Comparison of ENCODE assay signal across 10 cellular contexts in genomic region chr3:159711560-159712333, GRCh38.
DNase-seq lines count a peak whose midpoint lies in the region; ATAC-seq and TF ChIP-seq lines count a peak whose summit lies in the region.
"Had no signal": no experiment of that assay in that cellular context is flagged by ENCODE, and none has a peak within 500 bp of the region (broad histone marks: within the 10 kb centered on the region; RNA-seq: fewer than 3 reads in every experiment).

No MANE protein-coding gene starts in this region.

- H3K4me3 Mint-ChIP-seq in natural killer cell, result no peak overlapping the region

- TF ChIP-seq CTCF in fibroblast of mammary gland (conservative IDR thresholded peaks at IDR 0.05; ENCODE audit: control insufficient read depth, insufficient read depth, low read depth, low read length) (no peak), natural killer cell (IDR thresholded peaks at IDR 0.05) (no peak)

- H3K27me3 Mint-ChIP-seq in natural killer cell (ENCODE audit: low read depth in 2 of 2), result peaks cover 0 to 2% of the 10 kb centered on the region in 2 donors

- H3K4me3 ChIP-seq in fibroblast of mammary gland (ENCODE audit: control insufficient read depth, low read depth, low read length), result no peak overlapping the region
- H3K4me3 ChIP-seq: prostate gland, tibial nerve had no signal

- H3K4me1 Mint-ChIP-seq in natural killer cell, result no peaks in the 10 kb centered on the region

- DNase-seq in AG20443 (ENCODE audit: low spot score), result peak; percentile 91
- peak; percentile 95 for DNase-seq in RPMI7951 (ENCODE audit: low read depth)
- DNase-seq in fibroblast of mammary gland (ENCODE audit: low read depth), result peak; percentile 97
- DNase-seq in myocyte (ENCODE audit: low read depth), result peak; percentile 71
- no peak for DNase-seq in stimulated activated CD4-positive, alpha-beta T cell treated with anti-CD3 and anti-CD28 coated beads, Interleukin-15, amount 100 ng/mL, for 24 hours
- no peak for DNase-seq in natural killer cell

- no peak for ATAC-seq in HG02840 (IDR thresholded peaks at IDR 0.05; ENCODE audit: low FRiP score, unreplicated experiment)
- ATAC-seq in HG02763 (IDR thresholded peaks at IDR 0.05; ENCODE audit: unreplicated experiment), result no peak
- no peak for ATAC-seq in natural killer cell

- intact Hi-C loops in natural killer cell (cut with micrococcal nuclease), result no loop called here

- no peak overlapping the region for H3K27ac Mint-ChIP-seq in natural killer cell

- H3K9me3 Mint-ChIP-seq in natural killer cell, result peaks cover 14 to 23% of the 10 kb centered on the region in 2 donors

- no peaks in the 10 kb centered on the region for H3K36me3 Mint-ChIP-seq in natural killer cell

Comparison
In these comparisons a context has a peak if more than half of its experiments do, and no peak if none do; other contexts are left out.
1. DNase-seq: peak in AG20443 (single experiment), RPMI7951 (single experiment), fibroblast of mammary gland (single experiment) and myocyte (single experiment); none in stimulated activated CD4-positive, alpha-beta T cell treated with anti-CD3 and anti-CD28 coated beads, Interleukin-15, amount 100 ng/mL, for 24 hours (single experiment) and natural killer cell (single experiment).